In genomic region chr13:26202365-26202972, GRCh38 we compare ENCODE assay signal across 16 cellular contexts. TPM values are rescaled to one million over a fixed set of nuclear protein-coding genes. Genes with fewer than 3 reads are reported as not detected.
DNase-seq lines count a peak whose midpoint lies in the region; ATAC-seq and TF ChIP-seq lines count a peak whose summit lies in the region.
"Had no signal": no experiment of that assay in that cellular context is flagged by ENCODE, and none has a peak within 500 bp of the region (broad histone marks: within the 10 kb centered on the region; RNA-seq: fewer than 3 reads in every experiment).

No MANE protein-coding gene starts in this region.

- no TSS peak for BruUV-seq in IMR-90 (replicated peaks; lab: Mats Ljungman, UMichigan)

- H3K27me3 Mint-ChIP-seq in activated CD4-positive, alpha-beta memory T cell treated with anti-CD3 and anti-CD28 coated beads, Interleukin-2, amount 10 ng/mL, durations not matched to agents 7 days and 5 days, result no peaks in the 10 kb centered on the region
- H3K27me3 Mint-ChIP-seq: activated naive CD8-positive, alpha-beta T cell treated with anti-CD3 and anti-CD28 coated beads, Interleukin-2, amount 50 U/mL, for 24 hours; T-cell had no signal

- no peak for TF ChIP-seq RAD21 in IMR-90 (IDR thresholded peaks at IDR 0.05; ENCODE audit: low read length)

- peaks cover 6% of the 10 kb centered on the region for H3K4me1 ChIP-seq in IMR-90 (ENCODE audit: control insufficient read depth, insufficient read depth, low read length)

- no peaks in the 10 kb centered on the region for H3K79me1 ChIP-seq in IMR-90 (ENCODE audit: low read depth in 1 of 2, low read length in 2 of 2)

- TF ChIP-seq CTCF in IMR-90 (conservative IDR thresholded peaks at IDR 0.05; ENCODE audit: low read depth, low read length) (no peak), astrocyte of the spinal cord (IDR thresholded peaks at IDR 0.05; ENCODE audit: low read depth, low read length) (no peak)

- H3K4ac ChIP-seq in IMR-90 (ENCODE audit: low read depth, low read length), result no peak overlapping the region

- no peak overlapping the region for H3K4me3 Mint-ChIP-seq in activated CD4-positive, alpha-beta memory T cell treated with anti-CD3 and anti-CD28 coated beads, Interleukin-2, amount 10 ng/mL, durations not matched to agents 7 days and 5 days
- H3K4me3 Mint-ChIP-seq: activated naive CD8-positive, alpha-beta T cell treated with anti-CD3 and anti-CD28 coated beads, Interleukin-2, amount 50 U/mL, for 24 hours; T-cell had no signal

- H3K27ac ChIP-seq in IMR-90 (ENCODE audit: insufficient read depth, low read length), result peak overlapping the region; percentile 38; the same call in 1 of the 2 replicates
- H3K27ac ChIP-seq: BLaER1 treated with 17β-estradiol and CSF1 and Interleukin-3, amounts not matched to agents 10 nM and 100 nM; neutrophil had no signal

- POLR2A ChIA-PET in IMR-90 (lab: Charles Lee; ENCODE audit: unreplicated experiment), result no interaction called here
- POLR2A ChIA-PET in activated CD4-positive, alpha-beta memory T cell treated with anti-CD3 and anti-CD28 coated beads, Interleukin-2, amount 10 ng/mL, durations not matched to agents 7 days and 5 days (lab: Charles Lee), result no interaction called here

- no peaks in the 10 kb centered on the region for H3K27me3 ChIP-seq in IMR-90 (ENCODE audit: control insufficient read depth, insufficient read depth, low read length)
- H3K27me3 ChIP-seq: BLaER1 treated with 17β-estradiol and CSF1 and Interleukin-3, amounts not matched to agents 10 nM and 100 nM; neutrophil had no signal

- H4K20me1 ChIP-seq in IMR-90 (ENCODE audit: insufficient read depth, low read length), result no peaks in the 10 kb centered on the region

- H3K14ac ChIP-seq in IMR-90 (replicated peaks; ENCODE audit: low read depth, low read length), result no peak overlapping the region

- peaks cover 15% of the 10 kb centered on the region for H3K36me3 Mint-ChIP-seq in activated CD4-positive, alpha-beta memory T cell treated with anti-CD3 and anti-CD28 coated beads, Interleukin-2, amount 10 ng/mL, durations not matched to agents 7 days and 5 days (ENCODE audit: low read depth)

- H3K9me3 Mint-ChIP-seq in activated CD4-positive, alpha-beta memory T cell treated with anti-CD3 and anti-CD28 coated beads, Interleukin-2, amount 10 ng/mL, durations not matched to agents 7 days and 5 days, result peaks cover under 1% of the 10 kb centered on the region

- H3K36me3 ChIP-seq in IMR-90 (ENCODE audit: control insufficient read depth, insufficient read depth, low read length), result peaks cover 1% of the 10 kb centered on the region

- H2AFZ ChIP-seq in IMR-90 (replicated peaks; ENCODE audit: low read length, poor library complexity), result no peak overlapping the region

- H3K23ac ChIP-seq in IMR-90 (ENCODE audit: low read depth, low read length), result no peak overlapping the region

- peak overlapping the region in 1 of 2 experiments; percentile 7; a peak in 1 of 4 replicates for H4K8ac ChIP-seq in IMR-90 (ENCODE audit: low read depth in 2 of 2, low read length in 2 of 2)

- DNase-seq in AG20443 (ENCODE audit: low spot score), result peak; percentile 18
- peak; percentile 64 for DNase-seq in IMR-90
- peak; percentile 56 for DNase-seq in astrocyte of the spinal cord (ENCODE audit: low read depth, low spot score)
- peak; percentile 13 for DNase-seq in non-pigmented ciliary epithelial cell (ENCODE audit: low read depth)
- DNase-seq in CD1c-positive myeloid dendritic cell (ENCODE audit: extremely low spot score), result no peak
- DNase-seq in activated CD4-positive, alpha-beta memory T cell treated with anti-CD3 and anti-CD28 coated beads, Interleukin-2, amount 10 ng/mL, durations not matched to agents 7 days and 5 days, result no peak
- no peak for DNase-seq in stimulated activated CD4-positive, alpha-beta T cell treated with anti-CD3 and anti-CD28 coated beads, Interleukin-4, amount 100 ng/mL, for 24 hours
- DNase-seq: activated naive CD8-positive, alpha-beta T cell treated with anti-CD3 and anti-CD28 coated beads, Interleukin-2, amount 50 U/mL, for 24 hours; NCI-H774; RPMI8226; stimulated activated CD4-positive, alpha-beta T cell treated with anti-CD3 and anti-CD28 coated beads, Interleukin-4, amount 100 ng/mL, for 1 hour; stimulated activated CD8-positive, alpha-beta memory T cell treated with anti-CD3 and anti-CD28 coated beads, Interleukin-4, amount 100 ng/mL, for 48 hours; T-cell had no signal

- intact Hi-C loops in IMR-90 (cut with micrococcal nuclease), result no loop called here

- H2AK5ac ChIP-seq in IMR-90 (ENCODE audit: low read depth, low read length), result no peak overlapping the region

- dilution Hi-C loops in IMR-90 (cut with HindIII; ENCODE audit: low sequenced_read_pairs, unreplicated experiment), result no loop called here

- peak; percentile 72 for ATAC-seq in IMR-90 (ENCODE audit: low read depth)
- ATAC-seq: activated naive CD8-positive, alpha-beta T cell treated with anti-CD3 and anti-CD28 coated beads, Interleukin-2, amount 50 U/mL, for 24 hours; HepG2; T-cell had no signal

- H3K4me2 ChIP-seq in IMR-90 (ENCODE audit: low read depth, low read length), result no peak overlapping the region
- H3K4me2 ChIP-seq: BLaER1 treated with 17β-estradiol and CSF1 and Interleukin-3, amounts not matched to agents 10 nM and 100 nM had no signal

- no peaks in the 10 kb centered on the region for H3K9me3 ChIP-seq in IMR-90 (ENCODE audit: control insufficient read depth, insufficient read depth, low read length)
- H3K9me3 ChIP-seq: neutrophil had no signal

- no peak overlapping the region for H2BK20ac ChIP-seq in IMR-90 (ENCODE audit: low read depth, low read length)

- H4K91ac ChIP-seq in IMR-90 (ENCODE audit: insufficient read depth, low read depth, low read length), result no peak overlapping the region

- in situ Hi-C loops in IMR-90 (cut with MboI; ENCODE audit: low sequenced_read_pairs), result no loop called here
- in situ Hi-C loops in astrocyte of the spinal cord (cut with HindIII; ENCODE audit: low sequenced_read_pairs), result no loop called here

- CTCF ChIA-PET in IMR-90 (lab: Yijun Ruan, JAX), result interaction anchor here (1.6 kb wide), 1 partner anchor 294 kb away, joined by 4 read pairs; no protein-coding TSS in a partner anchor
- CTCF ChIA-PET in activated CD4-positive, alpha-beta memory T cell treated with anti-CD3 and anti-CD28 coated beads, Interleukin-2, amount 10 ng/mL, durations not matched to agents 7 days and 5 days (lab: Charles Lee), result interaction anchor here (0.8 to 1.3 kb wide), 2 partner anchors 16 to 18 kb away, joined by 3 to 5 read pairs; no protein-coding TSS in a partner anchor

- no peak overlapping the region for H3K18ac ChIP-seq in IMR-90 (ENCODE audit: low read depth, low read length)

- H3K56ac ChIP-seq in IMR-90 (ENCODE audit: extremely low read depth, insufficient read depth, low read length), result no peak overlapping the region

- peak overlapping the region; percentile 71 for H2BK5ac ChIP-seq in IMR-90 (ENCODE audit: low read depth, low read length, poor library complexity, severe bottlenecking)

- no peak overlapping the region for H3K4me3 ChIP-seq in IMR-90 (ENCODE audit: insufficient read depth, low read depth, low read length)
- no peak overlapping the region for H3K4me3 ChIP-seq in astrocyte of the spinal cord (ENCODE audit: low read depth, low read length)
- H3K4me3 ChIP-seq: BLaER1 treated with 17β-estradiol and CSF1 and Interleukin-3, amounts not matched to agents 10 nM and 100 nM had no signal

- no peak overlapping the region for H2BK120ac ChIP-seq in IMR-90 (ENCODE audit: low read depth, low read length)

- peaks cover 3% of the 10 kb centered on the region; the same call in 1 of the 2 replicates for H3K9me1 ChIP-seq in IMR-90 (ENCODE audit: insufficient read depth, low read length)

- TF ChIP-seq POLR2A in IMR-90 (IDR thresholded peaks at IDR 0.05; ENCODE audit: low read depth, low read length), result no peak

- H2AK9ac ChIP-seq in IMR-90 (replicated peaks; ENCODE audit: low read depth, low read length, poor library complexity), result no peak overlapping the region

- H2BK15ac ChIP-seq in IMR-90 (ENCODE audit: low read depth, low read length), result no peak overlapping the region

- H4K5ac ChIP-seq in IMR-90 (ENCODE audit: low read depth, low read length), result no peak overlapping the region

- no peaks in the 10 kb centered on the region for H3K4me1 Mint-ChIP-seq in activated CD4-positive, alpha-beta memory T cell treated with anti-CD3 and anti-CD28 coated beads, Interleukin-2, amount 10 ng/mL, durations not matched to agents 7 days and 5 days
- H3K4me1 Mint-ChIP-seq: activated naive CD8-positive, alpha-beta T cell treated with anti-CD3 and anti-CD28 coated beads, Interleukin-2, amount 50 U/mL, for 24 hours had no signal

- H3K9ac ChIP-seq in IMR-90 (ENCODE audit: low read depth, low read length), result no peak overlapping the region
- H3K9ac ChIP-seq: BLaER1 treated with 17β-estradiol and CSF1 and Interleukin-3, amounts not matched to agents 10 nM and 100 nM had no signal

- no peak overlapping the region for H3K27ac Mint-ChIP-seq in activated CD4-positive, alpha-beta memory T cell treated with anti-CD3 and anti-CD28 coated beads, Interleukin-2, amount 10 ng/mL, durations not matched to agents 7 days and 5 days
- H3K27ac Mint-ChIP-seq: activated naive CD8-positive, alpha-beta T cell treated with anti-CD3 and anti-CD28 coated beads, Interleukin-2, amount 50 U/mL, for 24 hours; T-cell had no signal

TF ChIP-seq in IMR-90, 13 proteins besides CTCF, POLR2A, EP300 and RAD21 (continues in another document):
- TF ChIP-seq USF2 (IDR thresholded peaks at IDR 0.05; ENCODE audit: low read depth, low read length), result 0 out of 2 replicates have a peak, but pooled peaks have one; percentile 15
- TF ChIP-seq MAZ (IDR thresholded peaks at IDR 0.05; ENCODE audit: borderline replicate concordance, low read depth, low read length), result no peak

RNA-seq across cellular contexts. Expression of gene RNF6, which starts 19.6 kb away (rescaled TPM):
- 33.3 and 51.1 TPM in 2 replicates for total RNA-seq in IMR-90 (2012; rRNA removed)
- 19.7 and 22.9 TPM in 2 replicates for polyA plus RNA-seq in IMR-90 (2012; rRNA removed)
- polyA plus RNA-seq in IMR-90 (2012; cell fraction: cytosol; rRNA removed), result 3.1 and 4.7 TPM in 2 replicates
- 0.95 and 9.2 TPM in 2 replicates for polyA plus RNA-seq in IMR-90 (2012; cell fraction: nucleus; rRNA removed; ENCODE audit: low replicate concordance)
- 10 to 100 TPM; 40.7 to 44.6 TPM for total RNA-seq in activated CD4-positive, alpha-beta memory T cell treated with anti-CD3 and anti-CD28 coated beads, Interleukin-2, amount 10 ng/mL, durations not matched to agents 7 days and 5 days

RNA-seq across cellular contexts. Expression of gene CDK8, which starts 51.5 kb away (rescaled TPM):
- 19.0 and 21.9 TPM in 2 replicates for total RNA-seq in IMR-90 (2012; rRNA removed)
- polyA plus RNA-seq in IMR-90 (2012; rRNA removed), result 13.5 and 15.4 TPM in 2 replicates
- 4.7 TPM in 2 replicates for polyA plus RNA-seq in IMR-90 (2012; cell fraction: cytosol; rRNA removed)
- 11.9 and 24.7 TPM in 2 replicates for polyA plus RNA-seq in IMR-90 (2012; cell fraction: nucleus; rRNA removed; ENCODE audit: low replicate concordance)
- 10 to 100 TPM; 13.7 to 13.9 TPM for total RNA-seq in activated CD4-positive, alpha-beta memory T cell treated with anti-CD3 and anti-CD28 coated beads, Interleukin-2, amount 10 ng/mL, durations not matched to agents 7 days and 5 days

Comparison
In these comparisons a context has a peak if more than half of its experiments do, and no peak if none do; other contexts are left out.
1. DNase-seq: peak in AG20443 (single experiment), IMR-90 (single experiment), astrocyte of the spinal cord (single experiment) and non-pigmented ciliary epithelial cell (single experiment); none in CD1c-positive myeloid dendritic cell (single experiment), activated CD4-positive, alpha-beta memory T cell treated with anti-CD3 and anti-CD28 coated beads, Interleukin-2, amount 10 ng/mL, durations not matched to agents 7 days and 5 days (single experiment) and stimulated activated CD4-positive, alpha-beta T cell treated with anti-CD3 and anti-CD28 coated beads, Interleukin-4, amount 100 ng/mL, for 24 hours (single experiment).